In the genomic region with DNA sequence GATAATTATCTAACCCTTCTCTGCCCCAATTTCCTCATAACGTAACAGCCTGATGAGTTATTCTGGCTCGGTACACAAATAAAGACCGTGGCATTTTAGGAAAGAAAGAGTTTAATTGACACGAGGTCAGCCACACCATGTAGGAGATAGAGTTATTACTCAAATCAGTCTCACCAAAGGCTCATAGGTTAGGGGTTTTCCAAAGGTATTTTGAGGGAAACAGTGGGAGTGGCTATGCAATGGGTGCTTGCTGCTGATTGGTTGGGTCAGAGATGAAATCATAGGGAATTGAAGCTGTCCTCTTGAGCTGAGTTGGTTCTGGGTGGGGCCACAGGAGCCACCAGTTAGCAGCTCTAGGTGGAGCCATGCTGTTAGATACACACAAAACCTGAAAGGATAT, we compare ENCODE assay signal across 10 cellular contexts.
DNase-seq lines count a peak whose midpoint lies in the region; ATAC-seq and TF ChIP-seq lines count a peak whose summit lies in the region.
"Had no signal": no experiment of that assay in that cellular context is flagged by ENCODE, and none has a peak within 500 bp of the region (broad histone marks: within the 10 kb centered on the region; RNA-seq: fewer than 3 reads in every experiment).

No MANE protein-coding gene starts in this region.

- no peak overlapping the region for H3K4me3 Mint-ChIP-seq in activated CD8-positive, alpha-beta T cell treated with anti-CD3 and anti-CD28 coated beads for 36 hours
- H3K4me3 Mint-ChIP-seq in activated CD8-positive, alpha-beta T cell treated with anti-CD3 and anti-CD28 coated beads, Interleukin-2, amount 10 ng/mL, durations not matched to agents 7 days and 5 days = no peak overlapping the region
- H3K4me3 Mint-ChIP-seq in activated CD4-positive, alpha-beta T cell treated with anti-CD3 and anti-CD28 coated beads, Interleukin-2, amount 10 ng/mL, durations not matched to agents 7 days and 5 days = no peak overlapping the region

- H3K4me1 ChIP-seq in gastrocnemius medialis = no peaks in the 10 kb centered on the region
- H3K4me1 ChIP-seq: Peyer's patch had no signal

- POLR2A ChIA-PET in activated CD8-positive, alpha-beta T cell treated with anti-CD3 and anti-CD28 coated beads for 36 hours (lab: Charles Lee) = no interaction called here
- POLR2A ChIA-PET in activated CD8-positive, alpha-beta T cell treated with anti-CD3 and anti-CD28 coated beads, Interleukin-2, amount 10 ng/mL, durations not matched to agents 7 days and 5 days (lab: Charles Lee) = no interaction called here
- POLR2A ChIA-PET in activated CD4-positive, alpha-beta T cell treated with anti-CD3 and anti-CD28 coated beads, Interleukin-2, amount 10 ng/mL, durations not matched to agents 7 days and 5 days (lab: Charles Lee) = no interaction called here

- H3K36me3 ChIP-seq in gastrocnemius medialis = no peaks in the 10 kb centered on the region
- H3K36me3 ChIP-seq: Peyer's patch had no signal

- H3K9me3 ChIP-seq in gastrocnemius medialis = no peaks in the 10 kb centered on the region
- H3K9me3 ChIP-seq: Peyer's patch had no signal

- H3K27ac ChIP-seq in gastrocnemius medialis = no peak overlapping the region
- H3K27ac ChIP-seq: Peyer's patch had no signal

- no peaks in the 10 kb centered on the region for H3K27me3 ChIP-seq in gastrocnemius medialis
- H3K27me3 ChIP-seq: Peyer's patch had no signal

- H3K27ac Mint-ChIP-seq in activated CD8-positive, alpha-beta T cell treated with anti-CD3 and anti-CD28 coated beads for 36 hours = no peak overlapping the region
- no peak overlapping the region for H3K27ac Mint-ChIP-seq in activated CD8-positive, alpha-beta T cell treated with anti-CD3 and anti-CD28 coated beads, Interleukin-2, amount 10 ng/mL, durations not matched to agents 7 days and 5 days
- H3K27ac Mint-ChIP-seq in activated CD4-positive, alpha-beta T cell treated with anti-CD3 and anti-CD28 coated beads, Interleukin-2, amount 10 ng/mL, durations not matched to agents 7 days and 5 days = no peak overlapping the region

- in situ Hi-C loops in gastrocnemius medialis (cut with MboI; ENCODE audit: low sequenced_read_pairs in 4 of 4) = no loop called here

- H3K4me3 ChIP-seq in gastrocnemius medialis = no peak overlapping the region
- H3K4me3 ChIP-seq: Peyer's patch had no signal

- DNase-seq in activated CD8-positive, alpha-beta T cell treated with anti-CD3 and anti-CD28 coated beads for 36 hours = peak; percentile 14
- no peak for DNase-seq in activated CD8-positive, alpha-beta T cell treated with anti-CD3 and anti-CD28 coated beads, Interleukin-2, amount 10 ng/mL, durations not matched to agents 7 days and 5 days
- DNase-seq in kidney tubule cell (ENCODE audit: low spot score) (peak; percentile 78), NCI-H446 treated with DMSO at 0.1 percent for 48 hours (lab: John Stamatoyannopoulos, UW) (no peak), gastrocnemius medialis (no peak)
- DNase-seq in activated CD4-positive, alpha-beta T cell treated with anti-CD3 and anti-CD28 coated beads, Interleukin-2, amount 10 ng/mL, durations not matched to agents 7 days and 5 days = no peak
- DNase-seq: Karpas-422, Peyer's patch had no signal

- intact Hi-C loops in activated CD8-positive, alpha-beta T cell treated with anti-CD3 and anti-CD28 coated beads for 36 hours (cut with micrococcal nuclease) = no loop called here
- intact Hi-C loops in gastrocnemius medialis (cut with DNase I; ENCODE audit: low total_unique reads) = no loop called here

- no peak for TF ChIP-seq CTCF in activated CD8-positive, alpha-beta T cell treated with anti-CD3 and anti-CD28 coated beads for 36 hours (IDR thresholded peaks at IDR 0.05)
- TF ChIP-seq CTCF in gastrocnemius medialis (IDR thresholded peaks at IDR 0.05 in 4 of 5, conservative IDR thresholded peaks at IDR 0.05 in 1 of 5) = no peak

- no peaks in the 10 kb centered on the region for H3K4me1 Mint-ChIP-seq in activated CD8-positive, alpha-beta T cell treated with anti-CD3 and anti-CD28 coated beads for 36 hours (ENCODE audit: low read depth)
- H3K4me1 Mint-ChIP-seq in activated CD8-positive, alpha-beta T cell treated with anti-CD3 and anti-CD28 coated beads, Interleukin-2, amount 10 ng/mL, durations not matched to agents 7 days and 5 days (ENCODE audit: low read depth) = no peaks in the 10 kb centered on the region
- no peaks in the 10 kb centered on the region for H3K4me1 Mint-ChIP-seq in activated CD4-positive, alpha-beta T cell treated with anti-CD3 and anti-CD28 coated beads, Interleukin-2, amount 10 ng/mL, durations not matched to agents 7 days and 5 days

- TF ChIP-seq POLR2A in gastrocnemius medialis (IDR thresholded peaks at IDR 0.05) = no peak

- peak; percentile 78 for ATAC-seq in activated CD8-positive, alpha-beta T cell treated with anti-CD3 and anti-CD28 coated beads for 36 hours
- ATAC-seq in activated CD8-positive, alpha-beta T cell treated with anti-CD3 and anti-CD28 coated beads, Interleukin-2, amount 10 ng/mL, durations not matched to agents 7 days and 5 days = no peak
- peak; percentile 49 for ATAC-seq in GM21423 (IDR thresholded peaks at IDR 0.05; ENCODE audit: unreplicated experiment)
- peak; percentile 59 for ATAC-seq in HG03442 (IDR thresholded peaks at IDR 0.05; ENCODE audit: unreplicated experiment)
- ATAC-seq in gastrocnemius medialis = no peak

- H3K9me3 Mint-ChIP-seq in activated CD8-positive, alpha-beta T cell treated with anti-CD3 and anti-CD28 coated beads for 36 hours = no peaks in the 10 kb centered on the region
- no peaks in the 10 kb centered on the region for H3K9me3 Mint-ChIP-seq in activated CD8-positive, alpha-beta T cell treated with anti-CD3 and anti-CD28 coated beads, Interleukin-2, amount 10 ng/mL, durations not matched to agents 7 days and 5 days (ENCODE audit: insufficient read depth)
- H3K9me3 Mint-ChIP-seq in activated CD4-positive, alpha-beta T cell treated with anti-CD3 and anti-CD28 coated beads, Interleukin-2, amount 10 ng/mL, durations not matched to agents 7 days and 5 days = no peaks in the 10 kb centered on the region

- no peaks in the 10 kb centered on the region for H3K36me3 Mint-ChIP-seq in activated CD8-positive, alpha-beta T cell treated with anti-CD3 and anti-CD28 coated beads for 36 hours (ENCODE audit: low read depth)
- no peaks in the 10 kb centered on the region for H3K36me3 Mint-ChIP-seq in activated CD8-positive, alpha-beta T cell treated with anti-CD3 and anti-CD28 coated beads, Interleukin-2, amount 10 ng/mL, durations not matched to agents 7 days and 5 days (ENCODE audit: low read depth)
- H3K36me3 Mint-ChIP-seq in activated CD4-positive, alpha-beta T cell treated with anti-CD3 and anti-CD28 coated beads, Interleukin-2, amount 10 ng/mL, durations not matched to agents 7 days and 5 days (ENCODE audit: low read depth) = no peaks in the 10 kb centered on the region

- CTCF ChIA-PET in activated CD8-positive, alpha-beta T cell treated with anti-CD3 and anti-CD28 coated beads for 36 hours (lab: Charles Lee) = no interaction called here
- CTCF ChIA-PET in activated CD8-positive, alpha-beta T cell treated with anti-CD3 and anti-CD28 coated beads, Interleukin-2, amount 10 ng/mL, durations not matched to agents 7 days and 5 days (lab: Charles Lee) = no interaction called here
- CTCF ChIA-PET in activated CD4-positive, alpha-beta T cell treated with anti-CD3 and anti-CD28 coated beads, Interleukin-2, amount 10 ng/mL, durations not matched to agents 7 days and 5 days (lab: Charles Lee) = no interaction called here

- H3K27me3 Mint-ChIP-seq in activated CD8-positive, alpha-beta T cell treated with anti-CD3 and anti-CD28 coated beads for 36 hours = no peaks in the 10 kb centered on the region
- H3K27me3 Mint-ChIP-seq in activated CD8-positive, alpha-beta T cell treated with anti-CD3 and anti-CD28 coated beads, Interleukin-2, amount 10 ng/mL, durations not matched to agents 7 days and 5 days (ENCODE audit: low read depth) = no peaks in the 10 kb centered on the region
- H3K27me3 Mint-ChIP-seq in activated CD4-positive, alpha-beta T cell treated with anti-CD3 and anti-CD28 coated beads, Interleukin-2, amount 10 ng/mL, durations not matched to agents 7 days and 5 days = no peaks in the 10 kb centered on the region

Comparison
In these comparisons a context has a peak if more than half of its experiments do, and no peak if none do; other contexts are left out.
1. ATAC-seq: peak in activated CD8-positive, alpha-beta T cell treated with anti-CD3 and anti-CD28 coated beads for 36 hours (single experiment), GM21423 (single experiment) and HG03442 (single experiment); none in activated CD8-positive, alpha-beta T cell treated with anti-CD3 and anti-CD28 coated beads, Interleukin-2, amount 10 ng/mL, durations not matched to agents 7 days and 5 days (single experiment) and gastrocnemius medialis (0 of 2).
2. DNase-seq: peak in activated CD8-positive, alpha-beta T cell treated with anti-CD3 and anti-CD28 coated beads for 36 hours (single experiment) and kidney tubule cell (single experiment); none in activated CD8-positive, alpha-beta T cell treated with anti-CD3 and anti-CD28 coated beads, Interleukin-2, amount 10 ng/mL, durations not matched to agents 7 days and 5 days (single experiment), NCI-H446 treated with DMSO at 0.1 percent for 48 hours (single experiment), activated CD4-positive, alpha-beta T cell treated with anti-CD3 and anti-CD28 coated beads, Interleukin-2, amount 10 ng/mL, durations not matched to agents 7 days and 5 days (single experiment) and gastrocnemius medialis (0 of 2).